In the genomic region with DNA sequence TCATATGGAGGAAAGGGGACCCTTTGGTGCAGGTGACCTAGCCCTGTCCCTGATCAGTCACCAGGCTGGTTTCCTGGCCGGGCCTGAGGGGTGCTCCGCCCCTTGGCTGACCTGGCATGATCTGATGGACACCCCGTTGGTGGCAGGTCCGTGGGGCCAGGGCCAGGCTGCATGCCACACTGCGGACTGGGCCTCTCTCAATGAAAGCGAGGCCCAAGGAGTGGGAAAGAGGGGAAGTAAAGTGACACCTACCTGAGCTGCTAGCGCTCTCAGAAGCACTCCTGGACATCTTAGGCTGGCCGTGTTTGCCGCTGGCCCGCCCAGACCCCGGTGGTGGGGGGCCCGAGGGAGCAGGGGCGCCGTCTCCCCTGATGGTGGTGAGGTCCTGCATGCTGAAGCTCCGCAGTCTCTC, we compare ENCODE assay signal across 18 cellular contexts. TPM values are rescaled to one million over a fixed set of nuclear protein-coding genes. Genes with fewer than 3 reads are reported as not detected.
DNase-seq lines count a peak whose midpoint lies in the region; ATAC-seq, FAIRE-seq and TF ChIP-seq lines count a peak whose summit lies in the region.
"Had no signal": no experiment of that assay in that cellular context is flagged by ENCODE, and none has a peak within 500 bp of the region (broad histone marks: within the 10 kb centered on the region; RNA-seq: fewer than 3 reads in every experiment).

No MANE protein-coding gene starts in this region.

- H3K4ac ChIP-seq in H1 (replicated peaks; ENCODE audit: insufficient read length, low read depth, low read length) (no peak overlapping the region), mesenchymal stem cell (ENCODE audit: low read depth in 1 of 2, low read length in 2 of 2) (no peak overlapping the region)

- H2BK12ac ChIP-seq in H1 (ENCODE audit: low read depth, low read length) (no peak overlapping the region), mesenchymal stem cell (ENCODE audit: low read length in 2 of 2) (no peak overlapping the region)

- POLR2A ChIA-PET in HEK293 (lab: Yijun Ruan, JAX) = no interaction called here
- POLR2A ChIA-PET in H1 (lab: Charles Lee; ENCODE audit: partially characterized antibody) = no interaction called here

- 95% methylated on average over 15 of the region's 15 CpGs; no CpG with 5 or more reads in 1 of the 2 experiments for WGBS in H1 (ENCODE audit: extremely low coverage in 1 of 2, insufficient coverage in 1 of 2, insufficient read length in 1 of 2, insufficient replicate concordance in 2 of 2, low coverage in 1 of 2, low lambda C conversion rate in 2 of 2, missing lambda C conversion rate in 1 of 2), 2 experiments
- whole genome bisulfite sequencing in mesenchymal stem cell = 86% methylated on average over 15 of the region's 15 CpGs

- H2AFZ ChIP-seq in H1 (ENCODE audit: low read length) = no peak overlapping the region
- no peak overlapping the region for H2AFZ ChIP-seq in mesenchymal stem cell (ENCODE audit: low read depth, low read length)

- H3K36me3 ChIP-seq in HEK293 (ENCODE audit: control insufficient read depth in 2 of 2, insufficient read depth in 1 of 2, low read length in 2 of 2) = no peaks in the 10 kb centered on the region
- no peaks in the 10 kb centered on the region for H3K36me3 ChIP-seq in H1 (ENCODE audit: control insufficient read depth in 2 of 4, insufficient read depth in 4 of 4, low read length in 3 of 4)
- no peaks in the 10 kb centered on the region for H3K36me3 ChIP-seq in mesenchymal stem cell (ENCODE audit: control insufficient read depth in 1 of 2, insufficient read depth in 2 of 2, low read depth in 1 of 2, low read length in 2 of 2)
- H3K36me3 ChIP-seq: BLaER1 treated with 17β-estradiol and CSF1 and Interleukin-3, amounts not matched to agents 10 nM and 100 nM had no signal

- CTCF ChIA-PET in HEK293 (lab: Yijun Ruan, JAX) = interaction anchor here (2.3 kb wide), 1 partner anchor 11 kb away, joined by 16 read pairs; no protein-coding TSS in a partner anchor
- CTCF ChIA-PET in H1 (lab: Charles Lee; ENCODE audit: partially characterized antibody) = interaction anchor here (1.2 to 1.7 kb wide), 4 partner anchors 9 to 16 kb away, joined by 3 to 7 read pairs (median 6); no protein-coding TSS in a partner anchor

- H3K79me2 ChIP-seq in H1 (ENCODE audit: control insufficient read depth in 1 of 2, insufficient read depth in 2 of 2, low read length in 2 of 2) = no peaks in the 10 kb centered on the region

- no peak overlapping the region for H3K9ac ChIP-seq in H1 (replicated peaks in 1 of 4; ENCODE audit: extremely low read depth in 1 of 4, low read depth in 3 of 4, low read length in 3 of 4)
- H3K9ac ChIP-seq in mesenchymal stem cell (ENCODE audit: low read length) = no peak overlapping the region
- H3K9ac ChIP-seq: BLaER1 treated with 17β-estradiol and CSF1 and Interleukin-3, amounts not matched to agents 10 nM and 100 nM had no signal

- H2BK5ac ChIP-seq in H1 (ENCODE audit: low read depth, low read length) (no peak overlapping the region), mesenchymal stem cell (ENCODE audit: low read depth, low read length, poor library complexity, severe bottlenecking) (no peak overlapping the region)

- TF ChIP-seq CTCF in HEK293 (tag by site-specific recombination; IDR thresholded peaks at IDR 0.05) = no peak
- TF ChIP-seq CTCF in H1 (IDR thresholded peaks at IDR 0.05; ENCODE audit: control extremely low read depth in 1 of 3, insufficient read depth in 1 of 3, low read depth in 1 of 3, low read length in 3 of 3) = no peak

- FAIRE-seq in H1 (lab: Jason Lieb, UNC) = no peak
- FAIRE-seq in HTR-8/SVneo (lab: Jason Lieb, UNC) = no peak
- FAIRE-seq: GM12878 had no signal

- no peaks in the 10 kb centered on the region for H4K20me1 ChIP-seq in H1 (replicated peaks in 1 of 2; ENCODE audit: control insufficient read depth in 1 of 2, insufficient read depth in 2 of 2, low read length in 2 of 2)

- H3K14ac ChIP-seq in H1 (ENCODE audit: insufficient read length) (no peak overlapping the region), mesenchymal stem cell (ENCODE audit: low read length in 2 of 2) (no peak overlapping the region)

- no peaks in the 10 kb centered on the region for H3K9me3 ChIP-seq in HEK293 (ENCODE audit: control insufficient read depth, insufficient read depth, low read depth, low read length)
- no peaks in the 10 kb centered on the region for H3K9me3 ChIP-seq in H1 (ENCODE audit: insufficient read depth in 2 of 2, low read depth in 1 of 2, low read length in 1 of 2)
- H3K9me3 ChIP-seq in mesenchymal stem cell (ENCODE audit: control insufficient read depth, low read length) = no peaks in the 10 kb centered on the region
- H3K9me3 ChIP-seq: BLaER1 treated with 17β-estradiol and CSF1 and Interleukin-3, amounts not matched to agents 10 nM and 100 nM had no signal

- H3K4me2 ChIP-seq in H1 (ENCODE audit: insufficient read depth in 1 of 2, low read depth in 2 of 2, low read length in 2 of 2) (no peak overlapping the region), mesenchymal stem cell (ENCODE audit: low read length, poor library complexity, severe bottlenecking) (no peak overlapping the region)
- H3K4me2 ChIP-seq: BLaER1 treated with 17β-estradiol and CSF1 and Interleukin-3, amounts not matched to agents 10 nM and 100 nM had no signal

- H3K79me1 ChIP-seq in H1 (ENCODE audit: low read depth, low read length) (no peaks in the 10 kb centered on the region), mesenchymal stem cell (replicated peaks; ENCODE audit: low read length, poor library complexity, severe bottlenecking) (no peaks in the 10 kb centered on the region)

- H2BK120ac ChIP-seq in H1 (replicated peaks; ENCODE audit: low read depth, low read length) (no peak overlapping the region), mesenchymal stem cell (ENCODE audit: low read depth, low read length) (no peak overlapping the region)

- peak overlapping the region; percentile 95; the same call in 1 of the 2 replicates for H2BK15ac ChIP-seq in H1 (ENCODE audit: low read length)
- peak overlapping the region; percentile 13 for H2BK15ac ChIP-seq in mesenchymal stem cell (ENCODE audit: low read depth, poor library complexity, severe bottlenecking)

- no peak overlapping the region for H4K5ac ChIP-seq in H1 (ENCODE audit: insufficient read length, low read depth, low read length)

- no peak for DNase-seq in H1 (ENCODE audit: low read depth in 1 of 2, low spot score in 2 of 2)
- no peak for DNase-seq in mesenchymal stem cell
- DNase-seq in HTR-8/SVneo (ENCODE audit: insufficient read length, low spot score) = no peak
- DNase-seq: Calu3; CD8-positive, alpha-beta T cell; DMS 273 treated with DMSO at 0.1 percent for 48 hours; DMS53; DND-41; EL; GOT3; H9; IMR-90; KBM-7 had no signal

- TF ChIP-seq RAD21 in H1 (IDR thresholded peaks at IDR 0.05 in 1 of 2, conservative IDR thresholded peaks at IDR 0.05 in 1 of 2; ENCODE audit: low read depth in 2 of 2, low read length in 2 of 2) = no peak

- ATAC-seq in HG02610 (IDR thresholded peaks at IDR 0.05; ENCODE audit: unreplicated experiment) (no peak), GM21360 (IDR thresholded peaks at IDR 0.05; ENCODE audit: unreplicated experiment) (no peak)
- ATAC-seq: CD8-positive, alpha-beta T cell; GM12878 had no signal

- H4K91ac ChIP-seq in H1 (replicated peaks; ENCODE audit: insufficient read length, low read length) = no peak overlapping the region
- H4K91ac ChIP-seq in mesenchymal stem cell (ENCODE audit: low read length) = no peak overlapping the region

- no peak for TF ChIP-seq POLR2A in H1 (IDR thresholded peaks at IDR 0.05; ENCODE audit: control extremely low read depth in 1 of 2, low read depth in 2 of 2, low read length in 2 of 2)

- H4K8ac ChIP-seq in H1 (ENCODE audit: extremely low read depth, insufficient read depth, low read length) (no peak overlapping the region), mesenchymal stem cell (ENCODE audit: low read length) (no peak overlapping the region)

- H3K27me3 ChIP-seq in H1 (replicated peaks in 1 of 4; ENCODE audit: control insufficient read depth in 3 of 4, extremely low read depth in 1 of 4, insufficient read depth in 3 of 4, low read length in 3 of 4) = no peaks in the 10 kb centered on the region
- peaks cover 0 to 19% of the 10 kb centered on the region in 2 experiments for H3K27me3 ChIP-seq in mesenchymal stem cell (ENCODE audit: control insufficient read depth in 1 of 2, insufficient read depth in 1 of 2, low read length in 2 of 2)

- H2BK20ac ChIP-seq in H1 (ENCODE audit: low read length) = no peak overlapping the region

- no peak overlapping the region for H3K23ac ChIP-seq in H1 (ENCODE audit: insufficient read length)
- no peak overlapping the region for H3K23ac ChIP-seq in mesenchymal stem cell (ENCODE audit: low read length in 2 of 2)

- no peaks in the 10 kb centered on the region for H3K23me2 ChIP-seq in H1 (ENCODE audit: low read depth, low read length)

- H3K4me3 ChIP-seq in HEK293 (ENCODE audit: low read depth, low read length) (no peak overlapping the region), H1 (ENCODE audit: extremely low read depth in 1 of 4, insufficient read depth in 2 of 4, low read depth in 3 of 4, low read length in 4 of 4) (no peak overlapping the region), mesenchymal stem cell (ENCODE audit: insufficient read depth in 1 of 2, low read depth in 1 of 2, low read length in 2 of 2) (no peak overlapping the region)
- H3K4me3 ChIP-seq: BLaER1 treated with 17β-estradiol and CSF1 and Interleukin-3, amounts not matched to agents 10 nM and 100 nM; GM12878 had no signal

- H2AK5ac ChIP-seq in H1 (ENCODE audit: low read depth, low read length) (no peak overlapping the region), mesenchymal stem cell (ENCODE audit: low read length, severe bottlenecking) (no peak overlapping the region)

- H3K27ac ChIP-seq in HEK293 (ENCODE audit: extremely low read depth, low read depth, low read length) = no peak overlapping the region
- no peak overlapping the region for H3K27ac ChIP-seq in H1 (ENCODE audit: low read depth, low read length)
- H3K27ac ChIP-seq in mesenchymal stem cell (ENCODE audit: low read length, poor library complexity, severe bottlenecking) = no peak overlapping the region
- H3K27ac ChIP-seq: BLaER1 treated with 17β-estradiol and CSF1 and Interleukin-3, amounts not matched to agents 10 nM and 100 nM had no signal

- H3K56ac ChIP-seq in H1 (replicated peaks; ENCODE audit: insufficient read length, low read depth, low read length) = no peak overlapping the region

- no peak overlapping the region for H3K18ac ChIP-seq in H1 (ENCODE audit: extremely low read depth, low read length)
- no peak overlapping the region for H3K18ac ChIP-seq in mesenchymal stem cell (ENCODE audit: low read depth in 1 of 2, low read length in 2 of 2)

- no peaks in the 10 kb centered on the region; the same call in 1 of the 2 replicates for H3K4me1 ChIP-seq in HEK293 (ENCODE audit: control insufficient read depth, insufficient read depth, low read length)
- H3K4me1 ChIP-seq in H1 (replicated peaks in 1 of 4; ENCODE audit: control insufficient read depth in 3 of 4, insufficient read depth in 4 of 4, low read length in 3 of 4) = no peaks in the 10 kb centered on the region; a peak in 1 of 7 replicates
- H3K4me1 ChIP-seq in mesenchymal stem cell (ENCODE audit: control insufficient read depth, insufficient read depth, low read depth, low read length) = no peaks in the 10 kb centered on the region

- TF ChIP-seq EP300 in H1 (IDR thresholded peaks at IDR 0.05; ENCODE audit: borderline replicate concordance in 1 of 2, low read depth in 2 of 2, low read length in 2 of 2) = no peak

RNA-seq across cellular contexts. Expression of a gene that starts 33.1 kb away (rescaled TPM):
- total RNA-seq in H1 (2021; fragmentation: NEBNext Ultra II Directional; extraction: Animal tissue kit (Norgen Biotek cat#: 25700)) = 42.3 and 44.5 TPM in 2 replicates
- polyA plus RNA-seq in H1 (2011; rRNA removed) = 32.4 and 51.2 TPM in 2 replicates
- polyA plus RNA-seq in H1 (2011; cell fraction: cytosol; rRNA removed) = 34.5 TPM
- 30.7 TPM for polyA plus RNA-seq in H1 (2011; cell fraction: nucleus; rRNA removed)
- 27.0 to 36.8 TPM (median 33.0 TPM) in 4 replicates for polyA plus RNA-seq in H1 (2012, experiment 1 of 2)
- polyA plus RNA-seq in H1 (2012, experiment 2 of 2) = 14.4 TPM
- polyA plus RNA-seq in H1 (2013, experiment 1 of 2) = 36.0 TPM
- 35.3 TPM for polyA plus RNA-seq in H1 (2013, experiment 2 of 2)
- 48.0 and 55.3 TPM in 2 replicates for polyA minus RNA-seq in H1 (2011; rRNA and poly(A)+ RNA removed)
- polyA minus RNA-seq in H1 (2011; cell fraction: cytosol; rRNA and poly(A)+ RNA removed) = 17.0 TPM
- 36.1 TPM for polyA minus RNA-seq in H1 (2011; cell fraction: nucleus; rRNA and poly(A)+ RNA removed)
- 35.3 TPM for polyA plus RNA-seq in mesenchymal stem cell (2013, experiment 1 of 2)
- polyA plus RNA-seq in mesenchymal stem cell (2013, experiment 2 of 2) = 39.0 TPM

RNA-seq across cellular contexts. Expression of a gene that starts 37.1 kb away (rescaled TPM):
- 103 and 105 TPM in 2 replicates for total RNA-seq in H1 (2021; fragmentation: NEBNext Ultra II Directional; extraction: Animal tissue kit (Norgen Biotek cat#: 25700))
- polyA plus RNA-seq in H1 (2011; rRNA removed) = 28.9 and 37.7 TPM in 2 replicates
- polyA plus RNA-seq in H1 (2011; cell fraction: cytosol; rRNA removed) = 46.8 TPM
- polyA plus RNA-seq in H1 (2011; cell fraction: nucleus; rRNA removed) = 38.2 TPM
- polyA plus RNA-seq in H1 (2012, experiment 1 of 2) = 78.4 to 97.7 TPM (median 85.7 TPM) in 4 replicates
- 14.8 TPM for polyA plus RNA-seq in H1 (2012, experiment 2 of 2)
- 79.4 TPM for polyA plus RNA-seq in H1 (2013, experiment 1 of 2)
- polyA plus RNA-seq in H1 (2013, experiment 2 of 2) = 74.8 TPM
- polyA minus RNA-seq in H1 (2011; rRNA and poly(A)+ RNA removed) = 55.1 and 77.5 TPM in 2 replicates
- polyA minus RNA-seq in H1 (2011; cell fraction: cytosol; rRNA and poly(A)+ RNA removed) = 49.5 TPM
- polyA minus RNA-seq in H1 (2011; cell fraction: nucleus; rRNA and poly(A)+ RNA removed) = 51.9 TPM
- 77.0 TPM for polyA plus RNA-seq in mesenchymal stem cell (2013, experiment 1 of 2)
- polyA plus RNA-seq in mesenchymal stem cell (2013, experiment 2 of 2) = 76.1 TPM
